ENCODE assay signal across 20 cellular contexts in genomic region chr2:120317180-120317533, GRCh38. TPM values are rescaled to one million over a fixed set of nuclear protein-coding genes. Genes with fewer than 3 reads are reported as not detected.
"Had no signal": no experiment of that assay in that cellular context is flagged by ENCODE, and none has a peak within 500 bp of the region (broad histone marks: within the 10 kb centered on the region; RNA-seq: fewer than 3 reads in every experiment).

No MANE protein-coding gene starts in this region.

- H3K27me3 Mint-ChIP-seq: stimulated activated naive CD8-positive, alpha-beta T cell treated with anti-CD3 and anti-CD28 coated beads, Interleukin-15, Interleukin-2, amounts not matched to agents 100 ng/mL and 50 ng/mL, for 24 hours had no signal

- H3K27me3 ChIP-seq: gastrocnemius medialis, right atrium auricular region, tibial artery, upper lobe of left lung, vagina had no signal

- H3K27ac Mint-ChIP-seq: stimulated activated effector memory CD8-positive, alpha-beta T cell treated with anti-CD3 and anti-CD28 coated beads, Interleukin-12 subunit alpha, Interleukin-12 subunit beta, amount 100 ng/mL, for 72 hours; stimulated activated naive CD8-positive, alpha-beta T cell treated with anti-CD3 and anti-CD28 coated beads, Interleukin-15, Interleukin-2, amounts not matched to agents 100 ng/mL and 50 ng/mL, for 24 hours had no signal

- H3K27ac ChIP-seq: esophagus muscularis mucosa, gastrocnemius medialis, heart right ventricle, right atrium auricular region, tibial artery, upper lobe of left lung had no signal

- H3K36me3 Mint-ChIP-seq: naive B cell; stimulated activated effector memory CD8-positive, alpha-beta T cell treated with anti-CD3 and anti-CD28 coated beads, Interleukin-12 subunit alpha, Interleukin-12 subunit beta, amount 100 ng/mL, for 72 hours had no signal

- H3K36me3 ChIP-seq: esophagus muscularis mucosa, gastrocnemius medialis, heart right ventricle, right atrium auricular region, tibial artery, upper lobe of left lung, vagina had no signal

- H3K4me3 Mint-ChIP-seq: naive B cell; stimulated activated effector memory CD8-positive, alpha-beta T cell treated with anti-CD3 and anti-CD28 coated beads, Interleukin-12 subunit alpha, Interleukin-12 subunit beta, amount 100 ng/mL, for 72 hours; stimulated activated naive CD8-positive, alpha-beta T cell treated with anti-CD3 and anti-CD28 coated beads, Interleukin-15, Interleukin-2, amounts not matched to agents 100 ng/mL and 50 ng/mL, for 24 hours had no signal

- FAIRE-seq: endometrium, islet of Langerhans, small intestine had no signal

- ATAC-seq: gastrocnemius medialis; heart right ventricle; stimulated activated effector memory CD8-positive, alpha-beta T cell treated with anti-CD3 and anti-CD28 coated beads, Interleukin-12 subunit alpha, Interleukin-12 subunit beta, amount 100 ng/mL, for 72 hours had no signal

- H3K4me3 ChIP-seq: esophagus muscularis mucosa, gastrocnemius medialis, heart right ventricle, right atrium auricular region, tibial artery, upper lobe of left lung, vagina had no signal

- H3K9me3 ChIP-seq: esophagus muscularis mucosa, gastrocnemius medialis, heart right ventricle, right atrium auricular region, tibial artery, upper lobe of left lung, vagina had no signal

- DNase-seq: effector memory CD4-positive, alpha-beta T cell; gastrocnemius medialis; heart right ventricle; hypothalamus; kidney glomerular epithelial cell; mesendoderm; naive B cell; small intestine; stimulated activated CD4-positive, alpha-beta T cell treated with anti-CD3 and anti-CD28 coated beads, Interleukin-4, amount 100 ng/mL, for 1 hour; stimulated activated CD8-positive, alpha-beta memory T cell treated with anti-CD3 and anti-CD28 coated beads, Interleukin-4, amount 100 ng/mL, for 48 hours; upper lobe of left lung had no signal

- H3K9me3 Mint-ChIP-seq: naive B cell; stimulated activated effector memory CD8-positive, alpha-beta T cell treated with anti-CD3 and anti-CD28 coated beads, Interleukin-12 subunit alpha, Interleukin-12 subunit beta, amount 100 ng/mL, for 72 hours; stimulated activated naive CD8-positive, alpha-beta T cell treated with anti-CD3 and anti-CD28 coated beads, Interleukin-15, Interleukin-2, amounts not matched to agents 100 ng/mL and 50 ng/mL, for 24 hours had no signal

RNA-seq across cellular contexts. Expression of gene INHBB, which starts 28.8 kb away (rescaled TPM):
- polyA plus RNA-seq: neural cell had no signal
